ENCODE assay signal across 19 cellular contexts in genomic region chr6:9308284-9308683, GRCh38.
DNase-seq lines count a peak whose midpoint lies in the region; FAIRE-seq and TF ChIP-seq lines count a peak whose summit lies in the region.
"Had no signal": no experiment of that assay in that cellular context is flagged by ENCODE, and none has a peak within 500 bp of the region (broad histone marks: within the 10 kb centered on the region; RNA-seq: fewer than 3 reads in every experiment).

No MANE protein-coding gene starts in this region.

- H3K27ac ChIP-seq in smooth muscle cell (ENCODE audit: low read depth): no peak overlapping the region
- no peak overlapping the region for H3K27ac ChIP-seq in thyroid gland

- H3K4me2 ChIP-seq in smooth muscle cell: peak overlapping the region; percentile 59

- H3K9me3 ChIP-seq in smooth muscle cell (replicated peaks; ENCODE audit: low read depth) (no peaks in the 10 kb centered on the region), thyroid gland (no peaks in the 10 kb centered on the region)
- H3K9me3 ChIP-seq: MG63 had no signal

- H3K79me2 ChIP-seq in smooth muscle cell (ENCODE audit: low read depth): no peaks in the 10 kb centered on the region

- H3K27me3 ChIP-seq in bronchial epithelial cell (ENCODE audit: control insufficient read depth, insufficient read depth, low read length) (no peaks in the 10 kb centered on the region), smooth muscle cell (ENCODE audit: low read depth) (no peaks in the 10 kb centered on the region), thyroid gland (no peaks in the 10 kb centered on the region)
- H3K27me3 ChIP-seq: MG63 had no signal

- no peak for TF ChIP-seq POLR2A in thyroid gland (IDR thresholded peaks at IDR 0.05)

- TF ChIP-seq CTCF in bronchial epithelial cell (IDR thresholded peaks at IDR 0.05; ENCODE audit: insufficient read depth, low read length, severe bottlenecking) (no peak), smooth muscle cell (IDR thresholded peaks at IDR 0.05; ENCODE audit: borderline replicate concordance, insufficient read depth, poor library complexity, severe bottlenecking) (no peak), thyroid gland (IDR thresholded peaks at IDR 0.05) (no peak)

- peak overlapping the region; percentile 11 for H2AFZ ChIP-seq in smooth muscle cell (ENCODE audit: low read depth)

- no peaks in the 10 kb centered on the region for H3F3A ChIP-seq in smooth muscle cell (ENCODE audit: low read depth)

- H4K20me1 ChIP-seq in smooth muscle cell (ENCODE audit: low read depth): no peaks in the 10 kb centered on the region

- intact Hi-C loops in thyroid gland (cut with DNase I): no loop called here

- 38% methylated on average over 4 of the region's 4 CpGs for WGBS in smooth muscle cell (ENCODE audit: low lambda C conversion rate)
- WGBS in thyroid gland, 2 donors: 55 to 58% methylated on average over 4 of the region's 4 CpGs

- no peak overlapping the region for H3K9ac ChIP-seq in smooth muscle cell (ENCODE audit: low read depth)

- DNase-seq in HCEC 1CT (peak; percentile 8), bronchial epithelial cell (ENCODE audit: low read depth) (peak; percentile 32), iris pigment epithelial cell (ENCODE audit: low read depth) (peak; percentile 5), smooth muscle cell (lab: John Stamatoyannopoulos, UW; ENCODE audit: unreplicated experiment) (no peak), amniotic stem cell (lab: John Stamatoyannopoulos, UW) (no peak), cerebellar cortex (ENCODE audit: low spot score) (no peak), SHP77 treated with DMSO at 0.1 percent for 48 hours (lab: John Stamatoyannopoulos, UW) (no peak), thyroid gland (no peak)
- DNase-seq: CD4-positive, alpha-beta memory T cell; DMS53; EL; GOT3; Kasumi-1; MG63; NCI-H1048; NCI-H1436 treated with DMSO at 0.1 percent for 48 hours; NCI-H2081; SIG-M5 had no signal

- H3K4me3 ChIP-seq in bronchial epithelial cell (ENCODE audit: low read depth, low read length): no peak overlapping the region
- no peak overlapping the region for H3K4me3 ChIP-seq in smooth muscle cell
- no peak overlapping the region for H3K4me3 ChIP-seq in thyroid gland (replicated peaks in 1 of 3)
- H3K4me3 ChIP-seq: GM12878, MG63 had no signal

- FAIRE-seq in bronchial epithelial cell (lab: Jason Lieb, UNC): no peak
- FAIRE-seq: GM12878 had no signal

- peaks cover 6% of the 10 kb centered on the region for H3K4me1 ChIP-seq in smooth muscle cell (ENCODE audit: low read depth)
- no peaks in the 10 kb centered on the region for H3K4me1 ChIP-seq in thyroid gland

- no peaks in the 10 kb centered on the region for H3K36me3 ChIP-seq in bronchial epithelial cell (ENCODE audit: control insufficient read depth, insufficient read depth, low read length)
- H3K36me3 ChIP-seq in smooth muscle cell (ENCODE audit: low read depth): no peaks in the 10 kb centered on the region
- H3K36me3 ChIP-seq in thyroid gland: no peaks in the 10 kb centered on the region
- H3K36me3 ChIP-seq: MG63 had no signal

Comparison
In these comparisons a context has a peak if more than half of its experiments do, and no peak if none do; other contexts are left out.
1. DNase-seq: peak in HCEC 1CT (single experiment), bronchial epithelial cell (single experiment) and iris pigment epithelial cell (single experiment); none in smooth muscle cell (single experiment), amniotic stem cell (single experiment), cerebellar cortex (single experiment), SHP77 treated with DMSO at 0.1 percent for 48 hours (single experiment) and thyroid gland (0 of 2).